8 cellular contexts compared by ENCODE assay signal in genomic region chr4:924107-925096, GRCh38. TPM values are rescaled to one million over a fixed set of nuclear protein-coding genes. Genes with fewer than 3 reads are reported as not detected.
DNase-seq lines count a peak whose midpoint lies in the region; ATAC-seq and TF ChIP-seq lines count a peak whose summit lies in the region.

No MANE protein-coding gene starts in this region.

- intact Hi-C loops in stomach (cut with DNase I; ENCODE audit: low total_unique reads): no loop called here

- TF ChIP-seq POLR2A in GM19193 (IDR thresholded peaks at IDR 0.05; ENCODE audit: extremely low read depth, insufficient read depth, insufficient read length) (peak; percentile 14), Peyer's patch (IDR thresholded peaks at IDR 0.05) (no peak), stomach (IDR thresholded peaks at IDR 0.05) (no peak)

- H3K4me3 ChIP-seq in Peyer's patch (no peak overlapping the region), fibroblast of pulmonary artery (replicated peaks; ENCODE audit: low read depth, low read length) (no peak overlapping the region), stomach (no peak overlapping the region)

- DNase-seq in AG08396 (ENCODE audit: low spot score) (peak; percentile 49), Peyer's patch (peak; percentile 44 to 72 (median 70)), fibroblast of pulmonary artery (ENCODE audit: low read depth) (peak; percentile 45), stomach (no peak), putamen (ENCODE audit: low spot score) (no peak), COR-L47 (lab: John Stamatoyannopoulos, UW) (no peak)

- no peak for TF ChIP-seq EP300 in stomach (IDR thresholded peaks at IDR 0.05)

- H3K27ac ChIP-seq in Peyer's patch (peak overlapping the region in 1 of 4 donors; percentile 77), stomach (no peak overlapping the region)

- H3K27me3 ChIP-seq in Peyer's patch: no peaks in the 10 kb centered on the region
- H3K27me3 ChIP-seq in stomach: no peaks in the 10 kb centered on the region

- no peak for TF ChIP-seq CTCF in Peyer's patch (IDR thresholded peaks at IDR 0.05)
- no peak for TF ChIP-seq CTCF in fibroblast of pulmonary artery (IDR thresholded peaks at IDR 0.05; ENCODE audit: low read length, missing control alignments)
- TF ChIP-seq CTCF in stomach (IDR thresholded peaks at IDR 0.05): no peak

- no peaks in the 10 kb centered on the region for H3K9me3 ChIP-seq in Peyer's patch
- no peaks in the 10 kb centered on the region for H3K9me3 ChIP-seq in stomach

- ATAC-seq in GM19397 (IDR thresholded peaks at IDR 0.05; ENCODE audit: unreplicated experiment): no peak

- H3K36me3 ChIP-seq in Peyer's patch (no peaks in the 10 kb centered on the region), stomach (peaks cover 0 to 22% (median 7%) of the 10 kb centered on the region in 4 donors)

- H3K4me1 ChIP-seq in Peyer's patch (peaks cover under 1 to 24% (median 11%) of the 10 kb centered on the region in 4 donors), stomach (peaks cover 29 to 70% (median 53%) of the 10 kb centered on the region in 4 donors)

- 68 to 74% (median 73%) methylated on average over 18 of the region's 18 CpGs for WGBS in stomach, 5 donors

RNA-seq across cellular contexts. Expression of gene GAK, which starts 7.7 kb away (rescaled TPM):
- 100 to 1,000 TPM; 248 to 362 (median 351) TPM for total RNA-seq in Peyer's patch
- 100 to 1,000 TPM in 4 of 5 donors, 10 to 100 TPM in 1; 71.8 to 503 (median 194) TPM for total RNA-seq in stomach
- 100 to 1,000 TPM; 128 to 149 (median 133) TPM for polyA plus RNA-seq in stomach

RNA-seq across cellular contexts. Expression of gene TMEM175, which starts 7.9 kb away (rescaled TPM):
- total RNA-seq in Peyer's patch (100 to 1,000 TPM in 1 of 4 donors, 10 to 100 TPM in 3; 46.1 to 111 (median 56.6) TPM), stomach (10 to 100 TPM in 4 of 5 donors, 1 to 10 TPM in 1; 7.3 to 82.8 (median 20.1) TPM)
- 10 to 100 TPM; 16.6 to 39.4 (median 18.9) TPM for polyA plus RNA-seq in stomach

RNA-seq across cellular contexts. Expression of gene DGKQ, which starts 49.0 kb away (rescaled TPM):
- total RNA-seq in Peyer's patch (100 to 1,000 TPM in 2 of 4 donors, 10 to 100 TPM in 2; 32.2 to 119 (median 101) TPM), stomach (100 to 1,000 TPM in 1 of 5 donors, 10 to 100 TPM in 1, 1 to 10 TPM in 3; 5.8 to 176 (median 8.8) TPM)
- 1 to 10 TPM; 3.8 to 6.6 (median 5.4) TPM for polyA plus RNA-seq in stomach

Comparison
In these comparisons a context has a peak if more than half of its experiments do, and no peak if none do; other contexts are left out.
1. DNase-seq: peak in AG08396 (single experiment), Peyer's patch (3 of 3) and fibroblast of pulmonary artery (single experiment); none in stomach (single experiment), putamen (single experiment) and COR-L47 (single experiment).